ENCODE assay signal across 1 cellular context in the genomic region with DNA sequence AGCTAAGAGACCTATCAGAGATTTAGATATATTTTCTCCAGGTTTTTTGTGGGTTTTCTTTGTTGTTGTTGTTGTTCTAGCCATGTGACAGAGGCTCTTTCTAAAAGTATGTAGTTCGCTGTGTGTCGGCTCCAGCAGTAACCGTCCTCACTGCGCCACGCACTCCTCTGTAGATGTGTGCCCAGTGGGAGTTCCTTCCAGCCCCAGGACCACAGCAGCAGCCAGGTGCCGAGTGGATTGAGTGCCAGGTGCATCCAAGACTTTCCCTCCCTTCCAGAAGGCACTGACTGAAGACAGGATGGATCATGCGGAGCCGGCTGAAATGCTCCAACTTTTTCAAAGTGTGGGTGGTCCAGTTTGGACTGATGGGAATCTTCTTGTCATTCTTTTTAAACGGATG.
TF ChIP-seq lines count a peak whose summit lies in the region.

No MANE protein-coding gene starts in this region.

TF ChIP-seq in HepG2, 621 proteins besides CTCF, POLR2A, EP300 and RAD21:
- TF ChIP-seq HMG20A (CRISPR knock-in tag; IDR thresholded peaks at IDR 0.05; ENCODE audit: borderline replicate concordance) (no peak), ARHGAP35 (CRISPR knock-in tag; IDR thresholded peaks at IDR 0.05; ENCODE audit: borderline replicate concordance) (no peak), ZNF772 (CRISPR knock-in tag; IDR thresholded peaks at IDR 0.05) (no peak), ZNF263 (CRISPR knock-in tag; IDR thresholded peaks at IDR 0.05) (no peak), PCBP1 (IDR thresholded peaks at IDR 0.05; ENCODE audit: borderline replicate concordance, low read depth, low read length) (no peak), CEBPG (CRISPR knock-in tag; IDR thresholded peaks at IDR 0.05) (no peak)
